ENCODE assay signal across 12 cellular contexts in genomic region chr15:60134609-60135008, GRCh38.
DNase-seq lines count a peak whose midpoint lies in the region; ATAC-seq and TF ChIP-seq lines count a peak whose summit lies in the region.
"Had no signal": no experiment of that assay in that cellular context is flagged by ENCODE, and none has a peak within 500 bp of the region (broad histone marks: within the 10 kb centered on the region; RNA-seq: fewer than 3 reads in every experiment).

No MANE protein-coding gene starts in this region.

- H3K9ac ChIP-seq in OCI-LY1 (ENCODE audit: low read length), result no peak overlapping the region

- no peaks in the 10 kb centered on the region for H3K79me2 ChIP-seq in OCI-LY1 (ENCODE audit: insufficient read depth, low read length)

- H3K4me3 ChIP-seq in AG10803 (ENCODE audit: low read length), result no peak overlapping the region
- H3K4me3 ChIP-seq in OCI-LY1 (ENCODE audit: low read depth, low read length, poor library complexity, severe bottlenecking), result no peak overlapping the region
- no peak overlapping the region for H3K4me3 ChIP-seq in epithelial cell of proximal tubule (ENCODE audit: low read depth, low read length)
- H3K4me3 ChIP-seq: left lung had no signal

- H3F3A ChIP-seq in OCI-LY1 (ENCODE audit: insufficient read depth, low read length), result no peaks in the 10 kb centered on the region

- H3K4me2 ChIP-seq in OCI-LY1 (ENCODE audit: low read length), result no peak overlapping the region

- ATAC-seq in HG03460 (IDR thresholded peaks at IDR 0.05; ENCODE audit: unreplicated experiment) (no peak), GM21360 (IDR thresholded peaks at IDR 0.05; ENCODE audit: unreplicated experiment) (no peak)
- ATAC-seq: left lung; stimulated activated naive B cell treated with anti-CD40 and anti-IgM and Interleukin-4, amounts not matched to agents 10 μg/mL and 1 μg/mL and 100 μg/mL, for 72 hours had no signal

- H3K36me3 ChIP-seq in OCI-LY1 (ENCODE audit: insufficient read depth, low read length), result no peaks in the 10 kb centered on the region
- H3K36me3 ChIP-seq: left lung had no signal

- POLR2A ChIA-PET in HEK293T (lab: Yijun Ruan, JAX) (no interaction called here), GM10248 (lab: Yijun Ruan, JAX) (no interaction called here)

- H3K27ac ChIP-seq in OCI-LY1 (ENCODE audit: low read depth, low read length, poor library complexity, severe bottlenecking), result no peak overlapping the region
- H3K27ac ChIP-seq: left lung had no signal

- TF ChIP-seq CTCF in AG10803 (conservative IDR thresholded peaks at IDR 0.05; ENCODE audit: low read length) (0 out of 2 replicates have a peak, but pooled peaks have one; percentile 22), OCI-LY1 (IDR thresholded peaks at IDR 0.05; ENCODE audit: low read length) (peak; percentile 34; the same call in 1 of the 2 replicates), epithelial cell of proximal tubule (conservative IDR thresholded peaks at IDR 0.05; ENCODE audit: low read depth, low read length) (peak; percentile 65), GM10248 (IDR thresholded peaks at IDR 0.05; ENCODE audit: control extremely low read depth, extremely low read depth, low read depth, missing control alignments) (no peak)

- no peaks in the 10 kb centered on the region for H3K9me3 ChIP-seq in OCI-LY1 (ENCODE audit: low read length)
- H3K9me3 ChIP-seq: left lung had no signal

- no peaks in the 10 kb centered on the region for H3K27me3 ChIP-seq in OCI-LY1 (ENCODE audit: insufficient read depth, low read length)

- in situ Hi-C loops in G401 (cut with HindIII; ENCODE audit: low sequenced_read_pairs), result no loop called here

- CTCF ChIA-PET in HEK293T (lab: Yijun Ruan, JAX), result no interaction called here
- CTCF ChIA-PET in GM10248 (lab: Yijun Ruan, JAX), result interaction anchor here (1.1 kb wide), 1 partner anchor 19 kb away, joined by 3 read pairs; no protein-coding TSS in a partner anchor

- H2AFZ ChIP-seq in OCI-LY1 (ENCODE audit: low read length), result no peak overlapping the region

- no peaks in the 10 kb centered on the region for H3K9me2 ChIP-seq in OCI-LY1 (ENCODE audit: low read depth, low read length)

- no peaks in the 10 kb centered on the region for H4K20me1 ChIP-seq in OCI-LY1 (ENCODE audit: insufficient read depth, low read length)

- no peak for DNase-seq in AG10803 (ENCODE audit: low read depth)
- DNase-seq in G401 (ENCODE audit: low spot score), result peak; percentile 17
- no peak for DNase-seq in epithelial cell of proximal tubule (ENCODE audit: low read depth)
- DNase-seq in HEK293T (ENCODE audit: extremely low spot score), result no peak
- DNase-seq in GM10248 (ENCODE audit: extremely low spot score), result no peak
- DNase-seq: activated effector memory CD4-positive, alpha-beta T cell treated with anti-CD3 and anti-CD28 coated beads, Interleukin-2, amount 50 U/mL, for 16 hours; left lung; NCI-H1694; stimulated activated naive B cell treated with anti-CD40 and anti-IgM and Interleukin-4, amounts not matched to agents 10 μg/mL and 1 μg/mL and 100 μg/mL, for 72 hours had no signal

- H3K4me1 ChIP-seq in OCI-LY1 (ENCODE audit: insufficient read depth, low read length, severe bottlenecking), result no peaks in the 10 kb centered on the region
- H3K4me1 ChIP-seq: left lung had no signal

TF ChIP-seq in HEK293T, 16 proteins besides CTCF, POLR2A, EP300 and RAD21:
- TF ChIP-seq FOXA1 (IDR thresholded peaks at IDR 0.05) (no peak), ARNT (IDR thresholded peaks at IDR 0.05) (no peak), L3MBTL2 (conservative IDR thresholded peaks at IDR 0.05) (no peak), FOXM1 (IDR thresholded peaks at IDR 0.05; ENCODE audit: borderline replicate concordance) (no peak), LEF1 (IDR thresholded peaks at IDR 0.05; ENCODE audit: borderline replicate concordance) (no peak)
